14 cellular contexts compared by ENCODE assay signal in genomic region chr4:35793045-35793722, GRCh38.
"Had no signal": no experiment of that assay in that cellular context is flagged by ENCODE, and none has a peak within 500 bp of the region (broad histone marks: within the 10 kb centered on the region; RNA-seq: fewer than 3 reads in every experiment).

No MANE protein-coding gene starts in this region.

- H3K4me1 ChIP-seq: adrenal gland, tibial artery, vagina had no signal

- H3K27ac ChIP-seq: adrenal gland, tibial artery, vagina had no signal

- ATAC-seq: mucosa of descending colon; natural killer cell; right cardiac atrium; stimulated activated memory B cell treated with anti-CD40 and anti-IgM and Interleukin-4, amounts not matched to agents 10 μg/mL and 1 μg/mL and 100 μg/mL, for 72 hours; WTC11 had no signal

- FAIRE-seq: endometrium had no signal

- H3K4me3 ChIP-seq: adrenal gland, mucosa of descending colon, tibial artery, vagina had no signal

- H3K36me3 ChIP-seq: adrenal gland, tibial artery, vagina had no signal

- H3K9me3 ChIP-seq: vagina had no signal

- H3K27me3 ChIP-seq: adrenal gland, tibial artery, vagina had no signal

- DNase-seq: activated CD4-positive, alpha-beta T cell treated with anti-CD3 and anti-CD28 coated beads, Interleukin-2, amount 10 ng/mL, durations not matched to agents 24 days and 14 days; activated naive CD4-positive, alpha-beta T cell treated with anti-CD3 and anti-CD28 coated beads for 36 hours; adrenal gland; hypothalamus; mucosa of descending colon; natural killer cell; posterior cingulate gyrus; right cardiac atrium; T1000; tibial artery had no signal
